ENCODE assay signal across 37 cellular contexts in the genomic region with DNA sequence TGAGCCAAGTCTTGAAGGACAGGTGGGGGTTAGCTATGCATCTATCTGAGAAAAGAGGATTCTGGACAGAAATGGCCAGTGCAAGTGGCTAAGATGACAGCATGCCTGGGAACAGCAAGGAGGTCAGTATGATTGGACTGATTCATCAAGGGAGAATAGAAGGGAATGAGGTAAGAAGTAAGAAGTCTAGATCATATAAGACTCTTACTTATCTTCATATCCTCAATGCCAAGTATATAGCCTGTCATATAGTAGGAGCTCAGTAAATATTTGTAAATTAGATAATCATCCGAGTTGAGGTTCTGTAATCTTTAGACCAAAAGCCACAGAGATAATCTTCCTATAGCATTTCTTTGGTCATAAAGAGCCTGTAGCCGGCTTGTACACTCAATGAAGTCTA.
"Had no signal": no experiment of that assay in that cellular context is flagged by ENCODE, and none has a peak within 500 bp of the region (broad histone marks: within the 10 kb centered on the region; RNA-seq: fewer than 3 reads in every experiment).

No MANE protein-coding gene starts in this region.

- H3K4me3 Mint-ChIP-seq: activated B cell treated with CpG ODN at 0.5 μM for 24 hours; activated CD4-positive, alpha-beta memory T cell treated with anti-CD3 and anti-CD28 coated beads for 36 hours; activated CD4-positive, alpha-beta T cell treated with anti-CD3 and anti-CD28 coated beads, Interleukin-2, amount 10 ng/mL, durations not matched to agents 7 days and 5 days; activated CD8-positive, alpha-beta T cell treated with anti-CD3 and anti-CD28 coated beads for 36 hours; activated naive CD4-positive, alpha-beta T cell treated with anti-CD3 and anti-CD28 coated beads for 36 hours; activated naive CD8-positive, alpha-beta T cell treated with anti-CD3 and anti-CD28 coated beads for 36 hours; activated T-cell treated with anti-CD3 and anti-CD28 coated beads, Interleukin-2, amount 50 U/mL, for 4 hours; activated T-cell treated with anti-CD3 and anti-CD28 coated beads, Interleukin-2, amount 50 U/mL, for 72 hours; activated T-helper 1 cell treated with anti-CD3 and anti-CD28 coated beads, Interleukin-12 subunit alpha, Interleukin-12 subunit beta, Interleukin-2, Interleukin-4 antibody, amounts not matched to agents 30 ng/mL and 10 ng/mL and 1 ng/mL, durations not matched to agents 14 hours and 24 hours and 36 hours; activated T-helper 17 cell treated with anti-CD3 and anti-CD28 coated beads, Interleukin-2, amount 50 U/mL, for 72 hours; brain; T-helper 1 cell treated with Interleukin-12 subunit alpha and Interleukin-12 subunit beta and Interleukin-4 antibody, amounts not matched to agents 30 μg/mL and 1 μg/mL, for 36 hours; T-helper 2 cell treated with Interferon-gamma antibody and Interleukin-4, amounts not matched to agents 5 μg/mL and 100 μg/mL, for 36 hours had no signal

- ATAC-seq: activated CD8-positive, alpha-beta T cell treated with anti-CD3 and anti-CD28 coated beads for 36 hours; activated naive CD4-positive, alpha-beta T cell treated with anti-CD3 and anti-CD28 coated beads, Interleukin-2, amount 50 U/mL, for 72 hours; activated T-cell treated with anti-CD3 and anti-CD28 coated beads, Interleukin-2, amount 50 U/mL, for 4 hours; activated T-cell treated with anti-CD3 and anti-CD28 coated beads, Interleukin-2, amount 50 U/mL, for 72 hours; activated T-helper 17 cell treated with anti-CD3 and anti-CD28 coated beads, Interleukin-2, amount 50 U/mL, for 72 hours had no signal

- H3K27me3 Mint-ChIP-seq: activated B cell treated with CpG ODN at 0.5 μM for 24 hours; activated CD4-positive, alpha-beta memory T cell treated with anti-CD3 and anti-CD28 coated beads for 36 hours; activated CD4-positive, alpha-beta T cell treated with anti-CD3 and anti-CD28 coated beads, Interleukin-2, amount 10 ng/mL, durations not matched to agents 7 days and 5 days; activated CD8-positive, alpha-beta T cell treated with anti-CD3 and anti-CD28 coated beads for 36 hours; activated naive CD8-positive, alpha-beta T cell treated with anti-CD3 and anti-CD28 coated beads for 36 hours; activated T-helper 17 cell treated with anti-CD3 and anti-CD28 coated beads, Interleukin-2, amount 50 U/mL, for 72 hours had no signal

- FAIRE-seq: bronchial epithelial cell, TTC549 had no signal

- DNase-seq: activated B cell treated with CpG ODN at 0.5 μM for 24 hours; activated CD4-positive, alpha-beta memory T cell treated with anti-CD3 and anti-CD28 coated beads for 36 hours; activated CD4-positive, alpha-beta T cell treated with anti-CD3 and anti-CD28 coated beads for 4 hours; activated CD4-positive, alpha-beta T cell treated with anti-CD3 and anti-CD28 coated beads, Interleukin-2, amount 10 ng/mL, durations not matched to agents 7 days and 5 days; activated CD4-positive, alpha-beta T cell treated with anti-CD3 and anti-CD28 coated beads, Interleukin-2, amount 50 U/mL, for 4 hours; activated CD4-positive, CD25-positive, alpha-beta regulatory T cell treated with anti-CD3 and anti-CD28 coated beads, Interleukin-2, amount 50 U/mL, for 72 hours; activated CD8-positive, alpha-beta memory T cell treated with anti-CD3 and anti-CD28 coated beads, Interleukin-2, amount 50 U/mL, for 4 hours; activated CD8-positive, alpha-beta T cell treated with anti-CD3 and anti-CD28 coated beads for 36 hours; activated effector memory CD4-positive, alpha-beta T cell treated with anti-CD3 and anti-CD28 coated beads, Interleukin-2, amount 50 U/mL, for 16 hours; activated gamma-delta T cell treated with Interleukin-2 at 50 U/mL for 16 hours; activated naive CD4-positive, alpha-beta T cell; activated naive CD4-positive, alpha-beta T cell treated with anti-CD3 and anti-CD28 coated beads for 36 hours; activated naive CD4-positive, alpha-beta T cell treated with anti-CD3 and anti-CD28 coated beads, Interleukin-2, amount 50 U/mL, for 16 hours; activated naive CD8-positive, alpha-beta T cell treated with anti-CD3 and anti-CD28 coated beads for 36 hours; activated T-cell treated with anti-CD3 and anti-CD28 coated beads for 4 hours; activated T-cell treated with anti-CD3 and anti-CD28 coated beads, Interleukin-2, amount 50 U/mL, for 1 hour; activated T-cell treated with anti-CD3 and anti-CD28 coated beads, Interleukin-2, amount 50 U/mL, for 4 hours; activated T-cell treated with anti-CD3 and anti-CD28 coated beads, Interleukin-2, amount 50 U/mL, for 72 hours; adrenal gland; amygdala; anterior cingulate cortex; caudate nucleus; SW 1271; T-helper 1 cell; T-helper 2 cell; T-helper 9 cell had no signal

- H3K27ac Mint-ChIP-seq: activated B cell treated with CpG ODN at 0.5 μM for 24 hours; activated CD4-positive, alpha-beta memory T cell treated with anti-CD3 and anti-CD28 coated beads for 36 hours; activated CD4-positive, alpha-beta T cell treated with anti-CD3 and anti-CD28 coated beads, Interleukin-2, amount 10 ng/mL, durations not matched to agents 7 days and 5 days; activated CD8-positive, alpha-beta T cell treated with anti-CD3 and anti-CD28 coated beads for 36 hours; activated naive CD4-positive, alpha-beta T cell treated with anti-CD3 and anti-CD28 coated beads for 36 hours; activated naive CD4-positive, alpha-beta T cell treated with anti-CD3 and anti-CD28 coated beads, Interleukin-2, amount 50 U/mL, for 72 hours; activated naive CD8-positive, alpha-beta T cell treated with anti-CD3 and anti-CD28 coated beads for 36 hours; activated T-cell treated with anti-CD3 and anti-CD28 coated beads, Interleukin-2, amount 50 U/mL, for 72 hours; activated T-helper 1 cell treated with anti-CD3 and anti-CD28 coated beads, Interleukin-12 subunit alpha, Interleukin-12 subunit beta, Interleukin-2, Interleukin-4 antibody, amounts not matched to agents 30 ng/mL and 10 ng/mL and 1 ng/mL, durations not matched to agents 14 hours and 24 hours and 36 hours; activated T-helper 17 cell treated with anti-CD3 and anti-CD28 coated beads, Interleukin-2, amount 50 U/mL, for 72 hours; brain; T-helper 1 cell treated with Interleukin-12 subunit alpha and Interleukin-12 subunit beta and Interleukin-4 antibody, amounts not matched to agents 30 μg/mL and 1 μg/mL, for 36 hours; T-helper 2 cell treated with Interferon-gamma antibody and Interleukin-4, amounts not matched to agents 5 μg/mL and 100 μg/mL, for 36 hours had no signal

- H3K27me3 ChIP-seq: adrenal gland, ascending aorta, cardiac muscle cell had no signal

- H3K4me3 ChIP-seq: adrenal gland, ascending aorta, cardiac muscle cell had no signal

- H3K9me3 Mint-ChIP-seq: activated B cell treated with CpG ODN at 0.5 μM for 24 hours; activated CD4-positive, alpha-beta memory T cell treated with anti-CD3 and anti-CD28 coated beads for 36 hours; activated T-cell treated with anti-CD3 and anti-CD28 coated beads, Interleukin-2, amount 50 U/mL, for 4 hours; activated T-helper 17 cell treated with anti-CD3 and anti-CD28 coated beads, Interleukin-2, amount 50 U/mL, for 72 hours had no signal

- H3K9me3 ChIP-seq: adrenal gland, ascending aorta had no signal

- H3K27ac ChIP-seq: adrenal gland, ascending aorta, cardiac muscle cell, VCaP had no signal
